2 cellular contexts compared by ENCODE assay signal in genomic region chr18:42039396-42039795, GRCh38.
TF ChIP-seq lines count a peak whose summit lies in the region.

No MANE protein-coding gene starts in this region.

TF ChIP-seq in SK-N-SH treated with all-trans-retinoic acid at 6 μM for 48 hours, 23 proteins besides CTCF, POLR2A, EP300 and RAD21:
- TF ChIP-seq POU6F1 (CRISPR knock-in tag; IDR thresholded peaks at IDR 0.05; ENCODE audit: borderline replicate concordance, low read depth) (no peak), ZNF70 (CRISPR knock-in tag; IDR thresholded peaks at IDR 0.05) (no peak)

TF ChIP-seq in HepG2, 621 proteins besides CTCF, POLR2A, EP300 and RAD21 (continued from another document):
- TF ChIP-seq ZNF142 (CRISPR knock-in tag; IDR thresholded peaks at IDR 0.05) = no peak
- no peak for TF ChIP-seq ZBTB4 (CRISPR knock-in tag; IDR thresholded peaks at IDR 0.05; ENCODE audit: borderline replicate concordance)
- no peak for TF ChIP-seq ZNF20 (CRISPR knock-in tag; IDR thresholded peaks at IDR 0.05)
- no peak for TF ChIP-seq NCOA2 (CRISPR knock-in tag; IDR thresholded peaks at IDR 0.05)
- no peak for TF ChIP-seq ZNF713 (CRISPR knock-in tag; IDR thresholded peaks at IDR 0.05)
- no peak for TF ChIP-seq NFE2L2 (IDR thresholded peaks at IDR 0.05; ENCODE audit: low read length)
- TF ChIP-seq TSC22D2 (CRISPR knock-in tag; IDR thresholded peaks at IDR 0.05; ENCODE audit: borderline replicate concordance) = no peak
- TF ChIP-seq ZFP1 (CRISPR knock-in tag; IDR thresholded peaks at IDR 0.05) = no peak
- no peak for TF ChIP-seq HOMEZ (CRISPR knock-in tag; IDR thresholded peaks at IDR 0.05; ENCODE audit: low read depth)
- no peak for TF ChIP-seq ZNF280B (CRISPR knock-in tag; IDR thresholded peaks at IDR 0.05; ENCODE audit: borderline replicate concordance)
- TF ChIP-seq KLF12 (CRISPR knock-in tag; IDR thresholded peaks at IDR 0.05; ENCODE audit: borderline replicate concordance) = no peak
- TF ChIP-seq ZBTB42 (CRISPR knock-in tag; IDR thresholded peaks at IDR 0.05) = no peak
- TF ChIP-seq REXO4 (CRISPR knock-in tag; IDR thresholded peaks at IDR 0.05; ENCODE audit: borderline replicate concordance) = no peak
- TF ChIP-seq ZFP82 (CRISPR knock-in tag; IDR thresholded peaks at IDR 0.05; ENCODE audit: borderline replicate concordance) = no peak
- no peak for TF ChIP-seq ARID4A (CRISPR knock-in tag; IDR thresholded peaks at IDR 0.05; ENCODE audit: borderline replicate concordance)
TF ChIP-seq in HepG2: peak in this region for 0.
